8 cellular contexts compared by ENCODE assay signal in genomic region chr16:28981517-28981916, GRCh38. TPM values are rescaled to one million over a fixed set of nuclear protein-coding genes. Genes with fewer than 3 reads are reported as not detected.
DNase-seq lines count a peak whose midpoint lies in the region; ATAC-seq and TF ChIP-seq lines count a peak whose summit lies in the region.

No MANE protein-coding gene starts in this region.

- no peaks in the 10 kb centered on the region for H3K4me1 ChIP-seq in A673 (ENCODE audit: insufficient read depth, low read length, poor library complexity, severe bottlenecking)
- no peaks in the 10 kb centered on the region for H3K4me1 ChIP-seq in GM23338 (ENCODE audit: insufficient read depth)
- no peaks in the 10 kb centered on the region for H3K4me1 ChIP-seq in hepatocyte (ENCODE audit: insufficient read depth)

- no peaks in the 10 kb centered on the region for H3F3A ChIP-seq in GM23338 (replicated peaks; ENCODE audit: low read depth)

- H3K4me3 ChIP-seq in A673 (ENCODE audit: low read depth, low read length, poor library complexity, severe bottlenecking) (no peak overlapping the region), GM23338 (no peak overlapping the region), hepatocyte (no peak overlapping the region)

- no peaks in the 10 kb centered on the region for H3K9me3 ChIP-seq in A673 (ENCODE audit: low read depth, low read length, poor library complexity, severe bottlenecking)
- H3K9me3 ChIP-seq in hepatocyte (ENCODE audit: low read depth), result no peaks in the 10 kb centered on the region

- no peak overlapping the region for H3K27ac ChIP-seq in A673 (ENCODE audit: low read depth, low read length, poor library complexity, severe bottlenecking)
- H3K27ac ChIP-seq in GM23338 (ENCODE audit: low read depth), result no peak overlapping the region
- no peak overlapping the region for H3K27ac ChIP-seq in hepatocyte

- POLR2A ChIA-PET in A673 (lab: Charles Lee; ENCODE audit: low non-redundant PET) (no interaction called here), WTC11 (lab: Charles Lee) (no interaction called here)

- H3K79me2 ChIP-seq in GM23338 (replicated peaks; ENCODE audit: insufficient read depth) (no peaks in the 10 kb centered on the region), hepatocyte (peaks cover 4% of the 10 kb centered on the region)

- H3K27me3 Mint-ChIP-seq in GM23338 (ENCODE audit: insufficient read depth, low read depth, poor library complexity) (peaks cover 11% of the 10 kb centered on the region), WTC11 (ENCODE audit: low read depth) (no peaks in the 10 kb centered on the region)

- H3K36me3 ChIP-seq in A673 (ENCODE audit: insufficient read depth, low read length, poor library complexity, severe bottlenecking), result peaks cover 3% of the 10 kb centered on the region
- H3K36me3 ChIP-seq in GM23338 (ENCODE audit: insufficient read depth), result no peaks in the 10 kb centered on the region
- no peaks in the 10 kb centered on the region for H3K36me3 ChIP-seq in hepatocyte (replicated peaks; ENCODE audit: insufficient read depth, low read depth)

- H4K20me1 ChIP-seq in GM23338 (replicated peaks; ENCODE audit: insufficient read depth) (no peaks in the 10 kb centered on the region; the same call in 1 of the 2 replicates), hepatocyte (ENCODE audit: insufficient read depth, poor library complexity, severe bottlenecking) (no peaks in the 10 kb centered on the region)

- DNase-seq in A673 (ENCODE audit: low spot score) (peak; percentile 33), GM23338 (ENCODE audit: low spot score) (peak; percentile 76), WTC11 (ENCODE audit: low spot score) (peak; percentile 80), hepatocyte (ENCODE audit: low spot score) (no peak), H4 (ENCODE audit: low spot score) (no peak), HK-2 (ENCODE audit: unreplicated experiment) (no peak), NCI-H1694 (lab: John Stamatoyannopoulos, UW) (no peak), NCI-H187 treated with DMSO at 0.1 percent for 48 hours (lab: John Stamatoyannopoulos, UW) (no peak)

- 86% methylated on average over 12 of the region's 12 CpGs for WGBS in hepatocyte (ENCODE audit: low lambda C conversion rate, missing lambda C conversion rate)

- ATAC-seq in GM23338 (peak; percentile 56), WTC11 (peak; percentile 67)

- no peaks in the 10 kb centered on the region; the same call in 2 of the 3 replicates for H3K4me1 Mint-ChIP-seq in GM23338
- no peaks in the 10 kb centered on the region for H3K4me1 Mint-ChIP-seq in WTC11

- CTCF ChIA-PET in A673 (lab: Charles Lee), result no interaction called here
- CTCF ChIA-PET in WTC11 (lab: Charles Lee), result interaction anchor here (0.6 to 1.5 kb wide), 8 partner anchors 13 to 122 kb away, joined by 3 to 5 read pairs (median 4); partner anchors contain the start of gene NFATC2IP

- H2AFZ ChIP-seq in GM23338 (no peak overlapping the region), hepatocyte (no peak overlapping the region)

- H3K4me3 Mint-ChIP-seq in GM23338 (no peak overlapping the region), WTC11 (no peak overlapping the region)

- H3K27me3 ChIP-seq in A673 (replicated peaks; ENCODE audit: insufficient read depth, low read depth, low read length, poor library complexity), result no peaks in the 10 kb centered on the region
- no peaks in the 10 kb centered on the region for H3K27me3 ChIP-seq in GM23338 (ENCODE audit: insufficient read depth)
- H3K27me3 ChIP-seq in hepatocyte, result no peaks in the 10 kb centered on the region

- peaks cover 5% of the 10 kb centered on the region; the same call in 2 of the 3 replicates for H3K9me3 Mint-ChIP-seq in GM23338
- H3K9me3 Mint-ChIP-seq in WTC11, result peaks cover 4% of the 10 kb centered on the region; the same call in 1 of the 2 replicates

- H3K36me3 Mint-ChIP-seq in GM23338 (ENCODE audit: low read depth) (peaks cover 49% of the 10 kb centered on the region), WTC11 (peaks cover 24% of the 10 kb centered on the region)

- no peaks in the 10 kb centered on the region for H3K9me2 ChIP-seq in GM23338 (ENCODE audit: insufficient read depth)
- H3K9me2 ChIP-seq in hepatocyte (replicated peaks; ENCODE audit: insufficient read depth), result no peaks in the 10 kb centered on the region

- no peak overlapping the region for H3K27ac Mint-ChIP-seq in GM23338
- no peak overlapping the region for H3K27ac Mint-ChIP-seq in WTC11

- peak; percentile 60 for TF ChIP-seq CTCF in A673 (conservative IDR thresholded peaks at IDR 0.05; ENCODE audit: low read depth, low read length)
- peak; percentile 84 to 85 for TF ChIP-seq CTCF in GM23338 (conservative IDR thresholded peaks at IDR 0.05; ENCODE audit: low read depth in 2 of 2)
- peak; percentile 99 for TF ChIP-seq CTCF in WTC11 (IDR thresholded peaks at IDR 0.05)
- peak; percentile 27 for TF ChIP-seq CTCF in hepatocyte (IDR thresholded peaks at IDR 0.05; ENCODE audit: poor library complexity)

- H3K4me2 ChIP-seq in GM23338, result no peak overlapping the region
- no peak overlapping the region for H3K4me2 ChIP-seq in hepatocyte

- no TSS peak for BruUV-seq in A673 (replicated peaks; lab: Mats Ljungman, UMichigan)

- intact Hi-C loops in A673 (cut with micrococcal nuclease; ENCODE audit: unreplicated experiment), result no loop called here

TF ChIP-seq in WTC11, 78 proteins besides CTCF, POLR2A, EP300 and RAD21 (continues in another document):
- no peak for TF ChIP-seq ETV6 (CRISPR knock-in tag; IDR thresholded peaks at IDR 0.05)
- TF ChIP-seq, protein P1, sequence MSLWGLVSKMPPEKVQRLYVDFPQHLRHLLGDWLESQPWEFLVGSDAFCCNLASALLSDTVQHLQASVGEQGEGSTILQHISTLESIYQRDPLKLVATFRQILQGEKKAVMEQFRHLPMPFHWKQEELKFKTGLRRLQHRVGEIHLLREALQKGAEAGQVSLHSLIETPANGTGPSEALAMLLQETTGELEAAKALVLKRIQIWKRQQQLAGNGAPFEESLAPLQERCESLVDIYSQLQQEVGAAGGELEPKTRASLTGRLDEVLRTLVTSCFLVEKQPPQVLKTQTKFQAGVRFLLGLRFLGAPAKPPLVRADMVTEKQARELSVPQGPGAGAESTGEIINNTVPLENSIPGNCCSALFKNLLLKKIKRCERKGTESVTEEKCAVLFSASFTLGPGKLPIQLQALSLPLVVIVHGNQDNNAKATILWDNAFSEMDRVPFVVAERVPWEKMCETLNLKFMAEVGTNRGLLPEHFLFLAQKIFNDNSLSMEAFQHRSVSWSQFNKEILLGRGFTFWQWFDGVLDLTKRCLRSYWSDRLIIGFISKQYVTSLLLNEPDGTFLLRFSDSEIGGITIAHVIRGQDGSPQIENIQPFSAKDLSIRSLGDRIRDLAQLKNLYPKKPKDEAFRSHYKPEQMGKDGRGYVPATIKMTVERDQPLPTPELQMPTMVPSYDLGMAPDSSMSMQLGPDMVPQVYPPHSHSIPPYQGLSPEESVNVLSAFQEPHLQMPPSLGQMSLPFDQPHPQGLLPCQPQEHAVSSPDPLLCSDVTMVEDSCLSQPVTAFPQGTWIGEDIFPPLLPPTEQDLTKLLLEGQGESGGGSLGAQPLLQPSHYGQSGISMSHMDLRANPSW (CRISPR knock-in tag; conservative IDR thresholded peaks at IDR 0.05; ENCODE audit: low read depth), result no peak
- TF ChIP-seq IRF1 (CRISPR knock-in tag; IDR thresholded peaks at IDR 0.05), result no peak
- TF ChIP-seq MXD4 (CRISPR knock-in tag; IDR thresholded peaks at IDR 0.05; ENCODE audit: borderline replicate concordance), result no peak

RNA-seq across cellular contexts. Expression of gene LAT, which starts 3.3 kb away (rescaled TPM):
- total RNA-seq in A673 (2021) (2.8 and 5.5 TPM in 2 replicates), WTC11 (2021) (2.0 to 5.6 TPM (median 3.5 TPM) in 3 replicates), hepatocyte (1.00 and 3.9 TPM in 2 replicates)
- 0.19 and 2.4 TPM in 2 replicates for total RNA-seq in GM23338 (2014; rRNA removed; shearing (Covaris generic))
- polyA plus RNA-seq in GM23338 (2016; fragmentation: Nextera tagmentation; extraction: Ambion mirVana) (1.3 and 2.2 TPM in 2 replicates), hepatocyte (2.4 and 6.9 TPM in 2 replicates)
- 0.29 and 0.50 TPM in 2 replicates for total RNA-seq in H4 (2014; rRNA removed; shearing (Covaris generic))

RNA-seq across cellular contexts. Expression of gene SPNS1, which starts 6.9 kb away (rescaled TPM):
- total RNA-seq in A673 (2021), result 46.3 and 48.6 TPM in 2 replicates
- 30.0 and 48.5 TPM in 2 replicates for total RNA-seq in GM23338 (2014; rRNA removed; shearing (Covaris generic))
- 37.2 and 38.0 TPM in 2 replicates for polyA plus RNA-seq in GM23338 (2016; fragmentation: Nextera tagmentation; extraction: Ambion mirVana)
- 52.4 to 64.4 TPM (median 54.0 TPM) in 3 replicates for total RNA-seq in WTC11 (2021)
- 36.6 and 42.8 TPM in 2 replicates for total RNA-seq in hepatocyte
- polyA plus RNA-seq in hepatocyte, result 140 and 146 TPM in 2 replicates
- 16.6 and 22.1 TPM in 2 replicates for total RNA-seq in H4 (2014; rRNA removed; shearing (Covaris generic))

RNA-seq across cellular contexts. Expression of gene NFATC2IP, which starts 30.8 kb away (rescaled TPM):
- total RNA-seq in A673 (2021), result 63.4 and 63.5 TPM in 2 replicates
- total RNA-seq in GM23338 (2014; rRNA removed; shearing (Covaris generic)), result 64.2 and 65.4 TPM in 2 replicates
- 22.8 and 23.5 TPM in 2 replicates for polyA plus RNA-seq in GM23338 (2016; fragmentation: Nextera tagmentation; extraction: Ambion mirVana)
- 60.7 to 66.6 TPM (median 64.0 TPM) in 3 replicates for total RNA-seq in WTC11 (2021)
- total RNA-seq in hepatocyte, result 17.3 and 17.4 TPM in 2 replicates
- 19.7 and 22.3 TPM in 2 replicates for polyA plus RNA-seq in hepatocyte
- 9.9 and 12.7 TPM in 2 replicates for total RNA-seq in H4 (2014; rRNA removed; shearing (Covaris generic))

RNA-seq across cellular contexts. Expression of gene CD19, which starts 49.7 kb away (rescaled TPM):
- not detected in 2 replicates for total RNA-seq in A673 (2021)
- 0.83 TPM in 1 of 2 replicates, not detected in the other for total RNA-seq in GM23338 (2014; rRNA removed; shearing (Covaris generic))
- polyA plus RNA-seq in GM23338 (2016; fragmentation: Nextera tagmentation; extraction: Ambion mirVana), result 1.9 and 2.3 TPM in 2 replicates
- 0.90 to 2.5 TPM (median 2.5 TPM) in 3 replicates for total RNA-seq in WTC11 (2021)
- total RNA-seq in hepatocyte, result not detected in 2 replicates
- not detected in 2 replicates for polyA plus RNA-seq in hepatocyte
- not detected in 2 replicates for total RNA-seq in H4 (2014; rRNA removed; shearing (Covaris generic))

RNA-seq across cellular contexts. Expression of gene RABEP2, which starts 56.5 kb away (rescaled TPM):
- total RNA-seq in A673 (2021), result 15.4 and 17.6 TPM in 2 replicates
- total RNA-seq in GM23338 (2014; rRNA removed; shearing (Covaris generic)), result 25.2 and 27.2 TPM in 2 replicates
- 11.8 and 13.0 TPM in 2 replicates for polyA plus RNA-seq in GM23338 (2016; fragmentation: Nextera tagmentation; extraction: Ambion mirVana)
- total RNA-seq in WTC11 (2021), result 16.5 to 24.0 TPM (median 22.6 TPM) in 3 replicates
- total RNA-seq in hepatocyte, result 27.5 and 37.2 TPM in 2 replicates
- 25.9 and 30.3 TPM in 2 replicates for polyA plus RNA-seq in hepatocyte
- total RNA-seq in H4 (2014; rRNA removed; shearing (Covaris generic)), result 13.7 and 31.9 TPM in 2 replicates

Comparison
In these comparisons a context has a peak if more than half of its experiments do, and no peak if none do; other contexts are left out.
1. DNase-seq: peak in A673 (single experiment), GM23338 (single experiment) and WTC11 (single experiment); none in hepatocyte (single experiment), H4 (single experiment), HK-2 (single experiment), NCI-H1694 (single experiment) and NCI-H187 treated with DMSO at 0.1 percent for 48 hours (single experiment).
2. CTCF ChIP-seq: peak in every context shown above with its lines; median percentile 99 in WTC11; 84 in GM23338; 60 in A673; 27 in hepatocyte.